In the genomic region with DNA sequence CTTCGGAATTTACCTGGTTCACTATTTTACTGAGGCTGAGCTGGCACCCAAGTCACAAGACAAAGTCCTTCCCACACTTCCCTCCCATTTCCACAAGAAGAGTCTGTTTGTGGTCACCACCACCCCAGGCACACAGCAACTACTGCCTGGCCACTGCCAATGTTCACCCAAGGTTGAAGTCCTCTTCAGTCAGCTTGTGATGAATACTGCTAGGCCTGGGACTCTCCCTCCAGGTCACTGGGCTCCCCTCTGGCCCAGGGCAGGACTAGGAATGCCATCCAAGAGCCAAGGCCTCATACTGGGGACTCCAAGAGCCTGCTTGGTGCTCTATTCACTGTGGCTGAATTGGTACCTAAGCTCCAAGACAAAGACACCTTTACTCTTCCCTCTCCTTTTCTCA, we compare ENCODE assay signal across 18 cellular contexts. TPM values are rescaled to one million over a fixed set of nuclear protein-coding genes. Genes with fewer than 3 reads are reported as not detected.
A peak's percentile ranks its signal among the peaks of the same experiment; 100 is the strongest.
DNase-seq lines count a peak whose midpoint lies in the region; ATAC-seq and TF ChIP-seq lines count a peak whose summit lies in the region.
"Had no signal": no experiment of that assay in that cellular context is flagged by ENCODE, and none has a peak within 500 bp of the region (broad histone marks: within the 10 kb centered on the region; RNA-seq: fewer than 3 reads in every experiment).

No MANE protein-coding gene starts in this region.

- no peaks in the 10 kb centered on the region for H3K27me3 Mint-ChIP-seq in activated naive CD4-positive, alpha-beta T cell treated with anti-CD3 and anti-CD28 coated beads, Interleukin-2, amount 10 ng/mL, durations not matched to agents 7 days and 5 days
- no peaks in the 10 kb centered on the region for H3K27me3 Mint-ChIP-seq in dendritic cell treated with granulocyte-macrophage colony-stimulating factor and Interleukin-4, amounts not matched to agents 40 ng/mL and 50 ng/mL, for 4 days
- H3K27me3 Mint-ChIP-seq in neural crest cell (ENCODE audit: low read depth), result no peaks in the 10 kb centered on the region
- H3K27me3 Mint-ChIP-seq: CD4-positive, CD25-positive, alpha-beta regulatory T cell; CD8-positive, alpha-beta memory T cell had no signal

- no peak for TF ChIP-seq CTCF in neural crest cell (conservative IDR thresholded peaks at IDR 0.05)

- CTCF ChIA-PET in activated naive CD4-positive, alpha-beta T cell treated with anti-CD3 and anti-CD28 coated beads, Interleukin-2, amount 10 ng/mL, durations not matched to agents 7 days and 5 days (lab: Charles Lee), result no interaction called here

- intact Hi-C loops in dendritic cell treated with granulocyte-macrophage colony-stimulating factor and Interleukin-4, amounts not matched to agents 40 ng/mL and 50 ng/mL, for 4 days (cut with micrococcal nuclease), result no loop called here

- ATAC-seq in activated naive CD4-positive, alpha-beta T cell treated with anti-CD3 and anti-CD28 coated beads, Interleukin-2, amount 50 U/mL, for 72 hours, result no peak
- ATAC-seq: GM23338 had no signal

- TF ChIP-seq POLR2A in erythroblast (IDR thresholded peaks at IDR 0.05; ENCODE audit: low read length), result no peak

- peaks cover 12% of the 10 kb centered on the region in 2 donors for H3K36me3 Mint-ChIP-seq in activated naive CD4-positive, alpha-beta T cell treated with anti-CD3 and anti-CD28 coated beads, Interleukin-2, amount 50 U/mL, for 72 hours
- peaks cover 36% of the 10 kb centered on the region for H3K36me3 Mint-ChIP-seq in activated naive CD4-positive, alpha-beta T cell treated with anti-CD3 and anti-CD28 coated beads, Interleukin-2, amount 10 ng/mL, durations not matched to agents 7 days and 5 days
- H3K36me3 Mint-ChIP-seq in dendritic cell treated with granulocyte-macrophage colony-stimulating factor and Interleukin-4, amounts not matched to agents 40 ng/mL and 50 ng/mL, for 4 days (ENCODE audit: low read depth), result peaks cover 9% of the 10 kb centered on the region
- H3K36me3 Mint-ChIP-seq in neural crest cell (ENCODE audit: low read depth), result peaks cover 15% of the 10 kb centered on the region

- no peak for DNase-seq in activated naive CD4-positive, alpha-beta T cell treated with anti-CD3 and anti-CD28 coated beads, Interleukin-2, amount 50 U/mL, for 72 hours (ENCODE audit: low spot score in 2 of 2)
- no peak for DNase-seq in activated naive CD4-positive, alpha-beta T cell treated with anti-CD3 and anti-CD28 coated beads, Interleukin-2, amount 10 ng/mL, durations not matched to agents 7 days and 5 days
- DNase-seq in neural crest cell (ENCODE audit: low read depth, low spot score) (no peak), DMS79 (lab: John Stamatoyannopoulos, UW) (no peak), erythroblast (lab: John Stamatoyannopoulos, UW) (no peak)
- DNase-seq: ACHN; BE2C; C1 segment of cervical spinal cord; CD4-positive, CD25-positive, alpha-beta regulatory T cell; CD8-positive, alpha-beta memory T cell; COR-L47; DMS 273 treated with DMSO at 0.1 percent for 48 hours; DMS53; GF-D8; HCEC 1CT had no signal

- H3K9me3 Mint-ChIP-seq in activated naive CD4-positive, alpha-beta T cell treated with anti-CD3 and anti-CD28 coated beads, Interleukin-2, amount 50 U/mL, for 72 hours, result peaks cover 2 to 13% of the 10 kb centered on the region in 2 donors
- H3K9me3 Mint-ChIP-seq in activated naive CD4-positive, alpha-beta T cell treated with anti-CD3 and anti-CD28 coated beads, Interleukin-2, amount 10 ng/mL, durations not matched to agents 7 days and 5 days, result peaks cover 11% of the 10 kb centered on the region
- H3K9me3 Mint-ChIP-seq in dendritic cell treated with granulocyte-macrophage colony-stimulating factor and Interleukin-4, amounts not matched to agents 40 ng/mL and 50 ng/mL, for 4 days, result peaks cover 16% of the 10 kb centered on the region
- H3K9me3 Mint-ChIP-seq in neural crest cell, result peaks cover 6% of the 10 kb centered on the region
- H3K9me3 Mint-ChIP-seq: GM23338 had no signal

- peak overlapping the region; percentile 57 to 90 for H3K27ac Mint-ChIP-seq in activated naive CD4-positive, alpha-beta T cell treated with anti-CD3 and anti-CD28 coated beads, Interleukin-2, amount 50 U/mL, for 72 hours
- no peak overlapping the region for H3K27ac Mint-ChIP-seq in activated naive CD4-positive, alpha-beta T cell treated with anti-CD3 and anti-CD28 coated beads, Interleukin-2, amount 10 ng/mL, durations not matched to agents 7 days and 5 days
- peak overlapping the region; percentile 46 for H3K27ac Mint-ChIP-seq in dendritic cell treated with granulocyte-macrophage colony-stimulating factor and Interleukin-4, amounts not matched to agents 40 ng/mL and 50 ng/mL, for 4 days
- peak overlapping the region; percentile 75 for H3K27ac Mint-ChIP-seq in neural crest cell (ENCODE audit: unreplicated experiment)
- H3K27ac Mint-ChIP-seq: GM23338 had no signal

- H3K4me1 Mint-ChIP-seq in activated naive CD4-positive, alpha-beta T cell treated with anti-CD3 and anti-CD28 coated beads, Interleukin-2, amount 10 ng/mL, durations not matched to agents 7 days and 5 days, result peaks cover 34% of the 10 kb centered on the region
- H3K4me1 Mint-ChIP-seq in dendritic cell treated with granulocyte-macrophage colony-stimulating factor and Interleukin-4, amounts not matched to agents 40 ng/mL and 50 ng/mL, for 4 days (ENCODE audit: low read depth), result peaks cover 30% of the 10 kb centered on the region
- H3K4me1 Mint-ChIP-seq in neural crest cell, result no peaks in the 10 kb centered on the region

- H3K4me3 Mint-ChIP-seq in activated naive CD4-positive, alpha-beta T cell treated with anti-CD3 and anti-CD28 coated beads, Interleukin-2, amount 10 ng/mL, durations not matched to agents 7 days and 5 days, result no peak overlapping the region
- H3K4me3 Mint-ChIP-seq in dendritic cell treated with granulocyte-macrophage colony-stimulating factor and Interleukin-4, amounts not matched to agents 40 ng/mL and 50 ng/mL, for 4 days, result no peak overlapping the region
- H3K4me3 Mint-ChIP-seq in neural crest cell, result no peak overlapping the region
- H3K4me3 Mint-ChIP-seq: CD4-positive, CD25-positive, alpha-beta regulatory T cell; CD8-positive, alpha-beta memory T cell; GM23338 had no signal

RNA-seq across cellular contexts. Expression of gene COLQ, which starts 30.4 kb away (rescaled TPM):
- 1 to 10 TPM in 1 of 2 donors, under 1 TPM in 1; 0.98 to 2.9 TPM for total RNA-seq in activated naive CD4-positive, alpha-beta T cell treated with anti-CD3 and anti-CD28 coated beads, Interleukin-2, amount 50 U/mL, for 72 hours
- 2.8 and 3.2 TPM in 2 replicates for total RNA-seq in neural crest cell
- total RNA-seq: HT-29 had no signal

RNA-seq across cellular contexts. Expression of gene HACL1, which starts 49.5 kb away (rescaled TPM):
- 10 to 100 TPM; 22.7 to 34.2 TPM for total RNA-seq in activated naive CD4-positive, alpha-beta T cell treated with anti-CD3 and anti-CD28 coated beads, Interleukin-2, amount 50 U/mL, for 72 hours
- total RNA-seq in neural crest cell, result 14.0 and 16.3 TPM in 2 replicates

RNA-seq across cellular contexts. Expression of gene BTD, which starts 49.6 kb away (rescaled TPM):
- 10 to 100 TPM in 1 of 2 donors, 1 to 10 TPM in 1; 6.0 to 14.3 TPM for total RNA-seq in activated naive CD4-positive, alpha-beta T cell treated with anti-CD3 and anti-CD28 coated beads, Interleukin-2, amount 50 U/mL, for 72 hours
- 5.8 and 8.1 TPM in 2 replicates for total RNA-seq in neural crest cell
